13 cellular contexts compared by ENCODE assay signal in genomic region chr3:186536883-186537553, GRCh38. TPM values are rescaled to one million over a fixed set of nuclear protein-coding genes. Genes with fewer than 3 reads are reported as not detected.
DNase-seq lines count a peak whose midpoint lies in the region; ATAC-seq and TF ChIP-seq lines count a peak whose summit lies in the region.
"Had no signal": no experiment of that assay in that cellular context is flagged by ENCODE, and none has a peak within 500 bp of the region (broad histone marks: within the 10 kb centered on the region; RNA-seq: fewer than 3 reads in every experiment).

No MANE protein-coding gene starts in this region.

- no peak overlapping the region for H2AFZ ChIP-seq in OCI-LY3 (ENCODE audit: low read depth, low read length)

- peak; percentile 9 to 14 for ATAC-seq in activated naive CD4-positive, alpha-beta T cell treated with anti-CD3 and anti-CD28 coated beads, Interleukin-2, amount 50 U/mL, for 72 hours
- no peak for ATAC-seq in stimulated activated memory B cell treated with anti-CD40 and anti-IgM and Interleukin-4, amounts not matched to agents 10 μg/mL and 1 μg/mL and 100 μg/mL, for 72 hours
- no peak for ATAC-seq in GM19328 (IDR thresholded peaks at IDR 0.05; ENCODE audit: unreplicated experiment)
- ATAC-seq: pancreas had no signal

- CTCF ChIA-PET in HEK293T (lab: Yijun Ruan, JAX), result interaction anchor here (0.7 kb wide), 1 partner anchor 178 kb away, joined by 4 read pairs; no protein-coding TSS in a partner anchor

- peak overlapping the region; percentile 72 for H3K4me2 ChIP-seq in OCI-LY3 (ENCODE audit: low read length)

- H3K27me3 ChIP-seq in OCI-LY3 (ENCODE audit: low read depth, low read length) (no peaks in the 10 kb centered on the region), brain microvascular endothelial cell (replicated peaks) (no peaks in the 10 kb centered on the region)
- H3K27me3 ChIP-seq: pancreas had no signal

- no peak overlapping the region for H3K4me3 Mint-ChIP-seq in stimulated activated memory B cell treated with anti-CD40 and anti-IgM and Interleukin-4, amounts not matched to agents 10 μg/mL and 1 μg/mL and 100 μg/mL, for 72 hours

- H3K79me2 ChIP-seq in OCI-LY3 (ENCODE audit: low read length), result no peaks in the 10 kb centered on the region

- H3K9me3 Mint-ChIP-seq in activated naive CD4-positive, alpha-beta T cell treated with anti-CD3 and anti-CD28 coated beads, Interleukin-2, amount 50 U/mL, for 72 hours, result no peaks in the 10 kb centered on the region
- no peaks in the 10 kb centered on the region for H3K9me3 Mint-ChIP-seq in stimulated activated memory B cell treated with anti-CD40 and anti-IgM and Interleukin-4, amounts not matched to agents 10 μg/mL and 1 μg/mL and 100 μg/mL, for 72 hours

- no peaks in the 10 kb centered on the region for H3K9me3 ChIP-seq in OCI-LY3 (ENCODE audit: insufficient read depth, low read length)
- H3K9me3 ChIP-seq: pancreas had no signal

- H3K4me1 ChIP-seq in OCI-LY3 (ENCODE audit: low read length), result peaks cover 92% of the 10 kb centered on the region

- peak overlapping the region; percentile 24; the same call in 1 of the 2 replicates for H3K4me3 ChIP-seq in OCI-LY3 (ENCODE audit: low read length)
- H3K4me3 ChIP-seq in brain microvascular endothelial cell (ENCODE audit: low read depth, low read length), result no peak overlapping the region
- H3K4me3 ChIP-seq: lung, pancreas had no signal

- no peak for DNase-seq in activated naive CD4-positive, alpha-beta T cell treated with anti-CD3 and anti-CD28 coated beads, Interleukin-2, amount 50 U/mL, for 72 hours (ENCODE audit: low spot score in 2 of 2)
- no peak for DNase-seq in activated naive CD4-positive, alpha-beta T cell treated with anti-CD3 and anti-CD28 coated beads, Interleukin-2, amount 50 U/mL, for 16 hours
- peak; percentile 40 for DNase-seq in brain microvascular endothelial cell
- DNase-seq in HEK293T (ENCODE audit: extremely low spot score), result no peak
- DNase-seq in activated effector memory CD4-positive, alpha-beta T cell treated with Interleukin-2 at 50 U/mL for 16 hours, result no peak
- DNase-seq: activated CD8-positive, alpha-beta memory T cell treated with anti-CD3 and anti-CD28 coated beads for 24 hours; NCI-H2107; pancreas; T-helper 1 cell had no signal

- in situ Hi-C loops in brain microvascular endothelial cell (cut with HindIII; ENCODE audit: low pct_ligation_motif_present, low sequenced_read_pairs), result loop anchor here (25.0 kb wide), 1 partner anchor 550 kb away; no protein-coding TSS in a partner anchor

- TF ChIP-seq CTCF in OCI-LY3 (IDR thresholded peaks at IDR 0.05; ENCODE audit: low read depth, low read length), result no peak
- TF ChIP-seq CTCF in brain microvascular endothelial cell (IDR thresholded peaks at IDR 0.05; ENCODE audit: low read depth, low read length, missing control alignments), result no peak

- peak overlapping the region; percentile 86 to 99 for H3K27ac Mint-ChIP-seq in activated naive CD4-positive, alpha-beta T cell treated with anti-CD3 and anti-CD28 coated beads, Interleukin-2, amount 50 U/mL, for 72 hours
- H3K27ac Mint-ChIP-seq in stimulated activated memory B cell treated with anti-CD40 and anti-IgM and Interleukin-4, amounts not matched to agents 10 μg/mL and 1 μg/mL and 100 μg/mL, for 72 hours, result peak overlapping the region; percentile 95

- H3K27ac ChIP-seq in OCI-LY3 (ENCODE audit: low read length) (peak overlapping the region; percentile 99), brain microvascular endothelial cell (no peak overlapping the region)
- H3K27ac ChIP-seq: pancreas had no signal

- H3K36me3 ChIP-seq in OCI-LY3 (replicated peaks; ENCODE audit: low read depth, low read length) (no peaks in the 10 kb centered on the region), brain microvascular endothelial cell (replicated peaks) (no peaks in the 10 kb centered on the region)
- H3K36me3 ChIP-seq: pancreas had no signal

- peak overlapping the region; percentile 88 for H3K9ac ChIP-seq in OCI-LY3 (ENCODE audit: low read length)

- no peaks in the 10 kb centered on the region for H4K20me1 ChIP-seq in OCI-LY3 (ENCODE audit: insufficient read depth, low read length)

- H3K36me3 Mint-ChIP-seq in activated naive CD4-positive, alpha-beta T cell treated with anti-CD3 and anti-CD28 coated beads, Interleukin-2, amount 50 U/mL, for 72 hours, result peaks cover 0 to 8% of the 10 kb centered on the region in 2 donors
- no peaks in the 10 kb centered on the region for H3K36me3 Mint-ChIP-seq in stimulated activated memory B cell treated with anti-CD40 and anti-IgM and Interleukin-4, amounts not matched to agents 10 μg/mL and 1 μg/mL and 100 μg/mL, for 72 hours

- H3K27me3 Mint-ChIP-seq in stimulated activated memory B cell treated with anti-CD40 and anti-IgM and Interleukin-4, amounts not matched to agents 10 μg/mL and 1 μg/mL and 100 μg/mL, for 72 hours, result no peaks in the 10 kb centered on the region

- peaks cover 90% of the 10 kb centered on the region for H3K4me1 Mint-ChIP-seq in stimulated activated memory B cell treated with anti-CD40 and anti-IgM and Interleukin-4, amounts not matched to agents 10 μg/mL and 1 μg/mL and 100 μg/mL, for 72 hours

- POLR2A ChIA-PET in HEK293T (lab: Yijun Ruan, JAX), result no interaction called here

TF ChIP-seq in HEK293T, 16 proteins besides CTCF, POLR2A, EP300 and RAD21:
- TF ChIP-seq ZNF384 (IDR thresholded peaks at IDR 0.05) (no peak), LEF1 (IDR thresholded peaks at IDR 0.05; ENCODE audit: borderline replicate concordance) (no peak), FOXA1 (IDR thresholded peaks at IDR 0.05) (no peak), CTBP1 (IDR thresholded peaks at IDR 0.05; ENCODE audit: borderline replicate concordance) (no peak), FOXK2 (IDR thresholded peaks at IDR 0.05) (no peak), SP1 (IDR thresholded peaks at IDR 0.05) (no peak), BHLHE40 (IDR thresholded peaks at IDR 0.05; ENCODE audit: borderline replicate concordance) (no peak)

RNA-seq across cellular contexts. Expression of gene CRYGS, which starts 7.2 kb away (rescaled TPM):
- 1 to 10 TPM; 3.1 to 3.9 TPM for total RNA-seq in activated naive CD4-positive, alpha-beta T cell treated with anti-CD3 and anti-CD28 coated beads, Interleukin-2, amount 50 U/mL, for 72 hours

RNA-seq across cellular contexts. Expression of gene TBCCD1, which starts 30.1 kb away (rescaled TPM):
- 10 to 100 TPM; 10.0 to 14.8 TPM for total RNA-seq in activated naive CD4-positive, alpha-beta T cell treated with anti-CD3 and anti-CD28 coated beads, Interleukin-2, amount 50 U/mL, for 72 hours

RNA-seq across cellular contexts. Expression of gene DNAJB11, which starts 33.5 kb away (rescaled TPM):
- total RNA-seq in activated naive CD4-positive, alpha-beta T cell treated with anti-CD3 and anti-CD28 coated beads, Interleukin-2, amount 50 U/mL, for 72 hours, result 10 to 100 TPM; 30.3 to 44.8 TPM

Comparison
In these comparisons a context has a peak if more than half of its experiments do, and no peak if none do; other contexts are left out.
1. ATAC-seq: peak in activated naive CD4-positive, alpha-beta T cell treated with anti-CD3 and anti-CD28 coated beads, Interleukin-2, amount 50 U/mL, for 72 hours (2 of 2); none in stimulated activated memory B cell treated with anti-CD40 and anti-IgM and Interleukin-4, amounts not matched to agents 10 μg/mL and 1 μg/mL and 100 μg/mL, for 72 hours (single experiment) and GM19328 (single experiment).